In genomic region chr5:88394531-88395185, GRCh38 we compare ENCODE assay signal across 29 cellular contexts.
DNase-seq lines count a peak whose midpoint lies in the region; ATAC-seq and TF ChIP-seq lines count a peak whose summit lies in the region.
"Had no signal": no experiment of that assay in that cellular context is flagged by ENCODE, and none has a peak within 500 bp of the region (broad histone marks: within the 10 kb centered on the region; RNA-seq: fewer than 3 reads in every experiment).

No MANE protein-coding gene starts in this region.

- H3K9me3 ChIP-seq in HAP-1 (no peaks in the 10 kb centered on the region), transverse colon (no peaks in the 10 kb centered on the region)
- H3K9me3 ChIP-seq: BE2C, heart left ventricle, Peyer's patch, SJCRH30 had no signal

- ATAC-seq in T-cell (replicated peaks in 1 of 4): no peak
- ATAC-seq: activated CD8-positive, alpha-beta memory T cell treated with anti-CD3 and anti-CD28 coated beads, Interleukin-2, amount 10 ng/mL, durations not matched to agents 7 days and 5 days; esophagus mucosa; heart left ventricle; stimulated activated naive CD8-positive, alpha-beta T cell treated with anti-CD3 and anti-CD28 coated beads, Interleukin-15, amount 100 ng/mL, for 72 hours had no signal

- no peak for TF ChIP-seq EP300 in transverse colon (IDR thresholded peaks at IDR 0.05; ENCODE audit: low read depth)

- POLR2A ChIA-PET in T-cell (lab: Charles Lee): no interaction called here

- H3K27me3 ChIP-seq in HAP-1 (ENCODE audit: low read depth) (no peaks in the 10 kb centered on the region), transverse colon (no peaks in the 10 kb centered on the region)
- H3K27me3 ChIP-seq: BE2C, heart left ventricle, Peyer's patch, SJCRH30 had no signal

- no peak overlapping the region for H3K4me3 Mint-ChIP-seq in T-cell
- H3K4me3 Mint-ChIP-seq in activated T-helper 2 cell treated with anti-CD3 and anti-CD28 coated beads, Interferon-gamma antibody, Interleukin-2, Interleukin-4, amounts not matched to agents 10 μg/mL and 5 μg/mL and 100 μg/mL, durations not matched to agents 14 hours and 24 hours and 36 hours (ENCODE audit: low read depth): no peak overlapping the region
- H3K4me3 Mint-ChIP-seq: activated CD8-positive, alpha-beta memory T cell treated with anti-CD3 and anti-CD28 coated beads, Interleukin-2, amount 10 ng/mL, durations not matched to agents 7 days and 5 days; stimulated activated naive CD8-positive, alpha-beta T cell treated with anti-CD3 and anti-CD28 coated beads, Interleukin-15, amount 100 ng/mL, for 72 hours had no signal

- CTCF ChIA-PET in T-cell (lab: Charles Lee): no interaction called here

- no peak for TF ChIP-seq CTCF in astrocyte of the spinal cord (IDR thresholded peaks at IDR 0.05; ENCODE audit: low read depth, low read length)
- no peak for TF ChIP-seq CTCF in transverse colon (IDR thresholded peaks at IDR 0.05)

- no peaks in the 10 kb centered on the region for H3K36me3 Mint-ChIP-seq in T-cell
- H3K36me3 Mint-ChIP-seq in activated T-helper 2 cell treated with anti-CD3 and anti-CD28 coated beads, Interferon-gamma antibody, Interleukin-2, Interleukin-4, amounts not matched to agents 10 μg/mL and 5 μg/mL and 100 μg/mL, durations not matched to agents 14 hours and 24 hours and 36 hours (ENCODE audit: low read depth): no peaks in the 10 kb centered on the region
- H3K36me3 Mint-ChIP-seq: activated CD8-positive, alpha-beta memory T cell treated with anti-CD3 and anti-CD28 coated beads, Interleukin-2, amount 10 ng/mL, durations not matched to agents 7 days and 5 days had no signal

- H3K4me3 ChIP-seq in HAP-1 (no peak overlapping the region; the same call in 1 of the 2 replicates), astrocyte of the spinal cord (ENCODE audit: low read depth, low read length) (no peak overlapping the region), transverse colon (no peak overlapping the region)
- H3K4me3 ChIP-seq: coronary artery, heart left ventricle, Peyer's patch, SJCRH30, skin epidermis had no signal

- no peaks in the 10 kb centered on the region for H3K9me3 Mint-ChIP-seq in T-cell
- no peaks in the 10 kb centered on the region for H3K9me3 Mint-ChIP-seq in activated T-helper 2 cell treated with anti-CD3 and anti-CD28 coated beads, Interferon-gamma antibody, Interleukin-2, Interleukin-4, amounts not matched to agents 10 μg/mL and 5 μg/mL and 100 μg/mL, durations not matched to agents 14 hours and 24 hours and 36 hours
- H3K9me3 Mint-ChIP-seq: stimulated activated naive CD8-positive, alpha-beta T cell treated with anti-CD3 and anti-CD28 coated beads, Interleukin-15, amount 100 ng/mL, for 72 hours had no signal

- DNase-seq in HAP-1 (ENCODE audit: low spot score in 2 of 2): peak; percentile 53 to 71
- peak; percentile 35 for DNase-seq in astrocyte of the spinal cord (ENCODE audit: low read depth, low spot score)
- DNase-seq in inferior parietal cortex (ENCODE audit: extremely low spot score): peak; percentile 64
- peak in 4 of 49 donors; percentile 9 to 41 (median 32) for DNase-seq in substantia nigra (lab: John Stamatoyannopoulos, UW)
- DNase-seq in transverse colon: no peak
- DNase-seq in T-cell: no peak
- DNase-seq in SHP77 treated with DMSO at 0.1 percent for 48 hours (lab: John Stamatoyannopoulos, UW): no peak
- DNase-seq in activated T-helper 2 cell treated with anti-CD3 and anti-CD28 coated beads, Interferon-gamma antibody, Interleukin-2, Interleukin-4, amounts not matched to agents 10 μg/mL and 5 μg/mL and 100 μg/mL, durations not matched to agents 14 hours and 24 hours and 36 hours (ENCODE audit: low spot score): no peak
- DNase-seq: activated CD4-positive, CD25-positive, alpha-beta regulatory T cell; activated CD8-positive, alpha-beta memory T cell treated with anti-CD3 and anti-CD28 coated beads, Interleukin-2, amount 10 ng/mL, durations not matched to agents 7 days and 5 days; activated naive CD4-positive, alpha-beta T cell treated with Interleukin-2 at 50 U/mL for 16 hours; activated T-cell treated with anti-CD3 and anti-CD28 coated beads, Interleukin-2, amount 50 U/mL, for 48 hours; BE2C; foreskin fibroblast; GDM1; heart left ventricle; IMR-90; mammary epithelial cell; NCI-H1092 treated with DMSO at 0.1 percent for 48 hours; NCI-H187 treated with DMSO at 0.1 percent for 48 hours; NCI-H526 treated with DMSO at 0.1 percent for 48 hours; occipital lobe; Peyer's patch; SJCRH30; stimulated activated naive CD8-positive, alpha-beta T cell treated with anti-CD3 and anti-CD28 coated beads, Interleukin-15, amount 100 ng/mL, for 72 hours; trophoblast cell had no signal

- no peaks in the 10 kb centered on the region for H3K4me1 Mint-ChIP-seq in T-cell
- H3K4me1 Mint-ChIP-seq in activated T-helper 2 cell treated with anti-CD3 and anti-CD28 coated beads, Interferon-gamma antibody, Interleukin-2, Interleukin-4, amounts not matched to agents 10 μg/mL and 5 μg/mL and 100 μg/mL, durations not matched to agents 14 hours and 24 hours and 36 hours (ENCODE audit: low read depth): no peaks in the 10 kb centered on the region
- H3K4me1 Mint-ChIP-seq: activated CD8-positive, alpha-beta memory T cell treated with anti-CD3 and anti-CD28 coated beads, Interleukin-2, amount 10 ng/mL, durations not matched to agents 7 days and 5 days; stimulated activated naive CD8-positive, alpha-beta T cell treated with anti-CD3 and anti-CD28 coated beads, Interleukin-15, amount 100 ng/mL, for 72 hours had no signal

- intact Hi-C loops in transverse colon (cut with DNase I; ENCODE audit: low total_unique reads): no loop called here
- intact Hi-C loops in activated T-helper 2 cell treated with anti-CD3 and anti-CD28 coated beads, Interferon-gamma antibody, Interleukin-2, Interleukin-4, amounts not matched to agents 10 μg/mL and 5 μg/mL and 100 μg/mL, durations not matched to agents 14 hours and 24 hours and 36 hours (cut with micrococcal nuclease): no loop called here

- H3K4me1 ChIP-seq in HAP-1 (peaks cover 95% of the 10 kb centered on the region), transverse colon (no peaks in the 10 kb centered on the region)
- H3K4me1 ChIP-seq: BE2C, Peyer's patch, SJCRH30 had no signal

- H3K27ac ChIP-seq in substantia nigra (ENCODE audit: low read depth, low read length, poor library complexity, severe bottlenecking): peak overlapping the region; percentile 96
- no peak overlapping the region for H3K27ac ChIP-seq in transverse colon
- H3K27ac ChIP-seq: coronary artery, heart left ventricle, Peyer's patch, SJCRH30, skin epidermis had no signal

- no peaks in the 10 kb centered on the region for H3K36me3 ChIP-seq in HAP-1 (replicated peaks)
- no peaks in the 10 kb centered on the region for H3K36me3 ChIP-seq in transverse colon
- H3K36me3 ChIP-seq: BE2C, heart left ventricle, Peyer's patch, SJCRH30 had no signal

- no peak overlapping the region for H3K27ac Mint-ChIP-seq in T-cell
- no peak overlapping the region for H3K27ac Mint-ChIP-seq in activated T-helper 2 cell treated with anti-CD3 and anti-CD28 coated beads, Interferon-gamma antibody, Interleukin-2, Interleukin-4, amounts not matched to agents 10 μg/mL and 5 μg/mL and 100 μg/mL, durations not matched to agents 14 hours and 24 hours and 36 hours
- H3K27ac Mint-ChIP-seq: activated CD8-positive, alpha-beta memory T cell treated with anti-CD3 and anti-CD28 coated beads, Interleukin-2, amount 10 ng/mL, durations not matched to agents 7 days and 5 days; stimulated activated naive CD8-positive, alpha-beta T cell treated with anti-CD3 and anti-CD28 coated beads, Interleukin-15, amount 100 ng/mL, for 72 hours had no signal

- in situ Hi-C loops in HAP-1 (cut with MboI; ENCODE audit: low sequenced_read_pairs): loop anchor here (5.0 kb wide), 1 partner anchor 273 kb away; no protein-coding TSS in a partner anchor
- in situ Hi-C loops in astrocyte of the spinal cord (cut with HindIII; ENCODE audit: low sequenced_read_pairs): no loop called here
- in situ Hi-C loops in transverse colon (cut with MboI; ENCODE audit: low pct_ligation_motif_present in 1 of 4, low pct_unique_long_range_greater_than_20kb in 1 of 4, low sequenced_read_pairs in 3 of 4): no loop called here

- peaks cover 17 to 32% of the 10 kb centered on the region in 2 donors for H3K27me3 Mint-ChIP-seq in T-cell
- peaks cover 12% of the 10 kb centered on the region for H3K27me3 Mint-ChIP-seq in activated T-helper 2 cell treated with anti-CD3 and anti-CD28 coated beads, Interferon-gamma antibody, Interleukin-2, Interleukin-4, amounts not matched to agents 10 μg/mL and 5 μg/mL and 100 μg/mL, durations not matched to agents 14 hours and 24 hours and 36 hours (ENCODE audit: low read depth)

- WGBS in transverse colon (ENCODE audit: low coverage in 1 of 2), 2 donors: 73 to 74% methylated on average over 9 of the region's 9 CpGs

- no peak for TF ChIP-seq POLR2A in transverse colon (IDR thresholded peaks at IDR 0.05)

Comparison
In these comparisons a context has a peak if more than half of its experiments do, and no peak if none do; other contexts are left out.
1. DNase-seq: peak in HAP-1 (2 of 2), astrocyte of the spinal cord (single experiment) and inferior parietal cortex (single experiment); none in transverse colon (single experiment), T-cell (0 of 34), SHP77 treated with DMSO at 0.1 percent for 48 hours (single experiment) and activated T-helper 2 cell treated with anti-CD3 and anti-CD28 coated beads, Interferon-gamma antibody, Interleukin-2, Interleukin-4, amounts not matched to agents 10 μg/mL and 5 μg/mL and 100 μg/mL, durations not matched to agents 14 hours and 24 hours and 36 hours (single experiment).